8 cellular contexts compared by ENCODE assay signal in the genomic region with DNA sequence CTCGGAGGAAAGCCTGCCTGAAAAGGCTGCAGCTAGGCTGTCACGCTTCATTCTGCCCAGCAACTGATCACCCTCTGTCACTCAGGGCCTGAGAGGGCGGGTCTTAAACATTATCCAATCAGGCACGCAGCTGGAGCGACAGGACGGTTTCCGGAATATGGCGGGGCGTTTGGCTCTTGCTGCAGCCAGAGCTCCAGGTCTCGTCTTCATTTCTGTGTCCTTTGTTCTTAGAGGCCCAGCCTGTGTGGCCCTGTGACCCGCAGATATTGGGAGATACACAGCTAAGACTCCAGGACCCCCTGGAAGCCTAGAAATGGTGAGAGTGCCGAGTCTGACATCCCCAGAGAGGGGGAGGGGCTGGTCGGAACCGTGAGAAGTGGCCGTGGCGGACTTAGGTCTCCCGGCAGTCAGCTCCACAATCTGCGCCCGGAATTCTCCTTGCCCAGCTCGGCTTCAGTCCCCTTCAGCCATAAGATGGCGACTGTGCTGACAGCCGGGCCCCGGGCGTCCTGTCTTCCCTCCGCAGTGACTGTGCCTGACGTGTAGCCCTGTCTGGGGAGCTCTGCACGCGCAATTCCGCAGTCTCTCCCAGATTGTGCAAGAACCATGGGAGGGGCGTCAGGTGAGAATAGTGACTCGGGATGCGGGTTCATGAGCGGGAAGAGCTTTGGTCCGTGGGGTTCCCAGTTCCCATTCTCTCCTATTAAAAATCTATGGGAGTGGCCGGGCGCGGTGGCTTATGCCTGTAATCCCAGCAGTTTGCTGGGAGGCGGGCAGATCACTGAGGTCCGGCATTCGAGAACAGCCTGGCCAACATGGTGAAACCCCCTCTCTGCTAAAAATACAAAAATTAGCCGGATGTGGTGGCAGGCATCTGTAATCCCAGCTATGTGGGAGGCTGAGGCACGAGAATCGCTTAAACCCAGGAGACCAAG. TPM values are rescaled to one million over a fixed set of nuclear protein-coding genes. Genes with fewer than 3 reads are reported as not detected.
DNase-seq lines count a peak whose midpoint lies in the region; ATAC-seq and TF ChIP-seq lines count a peak whose summit lies in the region.

Gene ZNF429 (plus strand): TSS at position 144 of the 935 bp plus-strand sequence. CDS start 170 bp downstream, at position 314.

- POLR2A ChIA-PET in PC-9 (lab: Charles Lee; ENCODE audit: unreplicated experiment) = interaction anchor here (0.7 to 0.8 kb wide), 2 partner anchors 262 to 1605 kb away, joined by 4 to 10 read pairs; partner anchors contain the start of genes ZNF100 and ZNF93

- TF ChIP-seq RAD21 in Ishikawa (IDR thresholded peaks at IDR 0.05; ENCODE audit: low read depth) = no peak

- intact Hi-C loops in PC-9 (cut with micrococcal nuclease; ENCODE audit: unreplicated experiment) = loop anchor here (5.0 kb wide), 1 partner anchor 332 kb away; the partner anchor contains the start of gene ZNF43
- intact Hi-C loops in esophagus muscularis mucosa (cut with DNase I) = loop anchor here (10.0 kb wide), 2 partner anchors 99 to 349 kb away; no protein-coding TSS in a partner anchor

- H3K4me1 ChIP-seq in PC-9 (replicated peaks; ENCODE audit: insufficient read depth) (peaks cover 6% of the 10 kb centered on the region; the same call in 1 of the 2 replicates), esophagus muscularis mucosa (peaks cover 16 to 37% (median 27%) of the 10 kb centered on the region in 4 donors), muscle layer of colon (ENCODE audit: insufficient read depth, low read length) (peaks cover 9% of the 10 kb centered on the region)

- TF ChIP-seq POLR2A in esophagus muscularis mucosa (IDR thresholded peaks at IDR 0.05; ENCODE audit: low read depth) = peak; percentile 52

- 1% methylated on average over 32 of the region's 43 CpGs for WGBS in esophagus muscularis mucosa

- BruUV-seq in PC-9 (replicated peaks; lab: Mats Ljungman, UMichigan) = TSS peak; percentile 71

- no peaks in the 10 kb centered on the region for H3K9me2 ChIP-seq in PC-9 (ENCODE audit: insufficient read depth)

- peak within 1 kb of the TSS; percentile 46 for H3K9ac ChIP-seq in muscle layer of colon (ENCODE audit: low read length)

- H3K36me3 ChIP-seq in PC-9 (ENCODE audit: low read depth) = peaks cover 6% of the 10 kb centered on the region; the same call in 1 of the 2 replicates
- peaks cover 0 to 5% (median 0%) of the 10 kb centered on the region in 4 donors for H3K36me3 ChIP-seq in esophagus muscularis mucosa
- no peaks in the 10 kb centered on the region for H3K36me3 ChIP-seq in muscle layer of colon (ENCODE audit: insufficient read depth, low read length)

- peak; percentile 99 for ATAC-seq in GM21529 (IDR thresholded peaks at IDR 0.05; ENCODE audit: unreplicated experiment)

- H3K27ac ChIP-seq in PC-9 (peak within 1 kb of the TSS; percentile 30), esophagus muscularis mucosa (replicated peaks in 1 of 4) (peak within 1 kb of the TSS; percentile 90 to 94 (median 92)), muscle layer of colon (ENCODE audit: low read depth, low read length) (peak within 1 kb of the TSS; percentile 93)

- peak within 1 kb of the TSS; percentile 76 for H3K4me3 ChIP-seq in PC-9
- peak within 1 kb of the TSS; percentile 70 to 88 (median 80) for H3K4me3 ChIP-seq in esophagus muscularis mucosa
- peak within 1 kb of the TSS; percentile 81 to 92 for H3K4me3 ChIP-seq in muscle layer of colon (ENCODE audit: low read depth in 1 of 2, low read length in 2 of 2)

- TF ChIP-seq EP300 in Ishikawa (IDR thresholded peaks at IDR 0.05; ENCODE audit: borderline replicate concordance) (no peak), esophagus muscularis mucosa (IDR thresholded peaks at IDR 0.05) (no peak)

- DNase-seq in DMS114 treated with DMSO at 0.1 percent for 48 hours (lab: John Stamatoyannopoulos, UW; ENCODE audit: unreplicated experiment) (peak; percentile 95), PC-9 (peak; percentile 81 to 86), esophagus muscularis mucosa (ENCODE audit: extremely low spot score) (peak; percentile 98)
- DNase-seq in activated T-cell treated with anti-CD3 and anti-CD28 coated beads, Interleukin-2, amount 50 U/mL, for 48 hours = peak; percentile 89
- peak; percentile 73 to 83 for DNase-seq in stimulated activated CD8-positive, alpha-beta memory T cell treated with anti-CD3 and anti-CD28 coated beads, Interleukin-7, amount 100 ng/mL, for 1 hour (ENCODE audit: low read depth in 2 of 2)

- H3K27me3 ChIP-seq in PC-9 (ENCODE audit: insufficient read depth, low read depth) (no peaks in the 10 kb centered on the region), esophagus muscularis mucosa (no peaks in the 10 kb centered on the region), muscle layer of colon (ENCODE audit: control insufficient read depth in 1 of 2, insufficient read depth in 2 of 2, low read length in 2 of 2) (no peaks in the 10 kb centered on the region)

- peak within 1 kb of the TSS; percentile 99 for H2AFZ ChIP-seq in PC-9

- CTCF ChIA-PET in PC-9 (lab: Charles Lee) = no interaction called here

- H3K9me3 ChIP-seq in PC-9 (ENCODE audit: insufficient read depth, low read depth) = peaks cover 13% of the 10 kb centered on the region
- H3K9me3 ChIP-seq in esophagus muscularis mucosa = no peaks in the 10 kb centered on the region
- no peaks in the 10 kb centered on the region for H3K9me3 ChIP-seq in muscle layer of colon (ENCODE audit: low read length)

- H3K4me2 ChIP-seq in PC-9 = peak within 1 kb of the TSS; percentile 88

- no peaks in the 10 kb centered on the region for H4K20me1 ChIP-seq in PC-9 (ENCODE audit: insufficient read depth)

- no peaks in the 10 kb centered on the region for H3F3A ChIP-seq in PC-9 (ENCODE audit: insufficient read depth, low read depth)

- no peaks in the 10 kb centered on the region; the same call in 1 of the 2 replicates for H3K79me2 ChIP-seq in PC-9 (ENCODE audit: low read depth)

- TF ChIP-seq CTCF in PC-9 (conservative IDR thresholded peaks at IDR 0.05) (no peak; the same call in 1 of the 2 replicates), esophagus muscularis mucosa (IDR thresholded peaks at IDR 0.05) (peak in 1 of 3 experiments; percentile 19)

TF ChIP-seq in Ishikawa, 13 proteins besides CTCF, POLR2A, EP300 and RAD21:
- TF ChIP-seq, protein P1, sequence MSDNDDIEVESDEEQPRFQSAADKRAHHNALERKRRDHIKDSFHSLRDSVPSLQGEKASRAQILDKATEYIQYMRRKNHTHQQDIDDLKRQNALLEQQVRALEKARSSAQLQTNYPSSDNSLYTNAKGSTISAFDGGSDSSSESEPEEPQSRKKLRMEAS (IDR thresholded peaks at IDR 0.05) = 0 out of 2 replicates have a peak, but pooled peaks have one; percentile 16
- TF ChIP-seq CEBPB (IDR thresholded peaks at IDR 0.05) (peak; percentile 91), ZBTB7A (IDR thresholded peaks at IDR 0.05; ENCODE audit: low read depth) (no peak), REST (IDR thresholded peaks at IDR 0.05; ENCODE audit: low read depth) (no peak), TAF1 (IDR thresholded peaks at IDR 0.05; ENCODE audit: low read depth) (peak; percentile 77), YY1 (IDR thresholded peaks at IDR 0.05; ENCODE audit: low read depth) (peak; percentile 86), TCF12 (IDR thresholded peaks at IDR 0.05; ENCODE audit: low read depth) (no peak), NFIC (IDR thresholded peaks at IDR 0.05) (no peak)
TF ChIP-seq in Ishikawa: peak in this region for 4.

RNA-seq across cellular contexts. Expression of gene ZNF429, which starts in this region (rescaled TPM):
- total RNA-seq in PC-9 (2021) (8.5 and 10.0 TPM in 2 replicates), esophagus muscularis mucosa (10 to 100 TPM in 2 of 4 donors, 1 to 10 TPM in 2; 7.8 to 15.0 (median 11.4) TPM)

Comparison
In these comparisons a context has a peak if more than half of its experiments do, and no peak if none do; other contexts are left out.
1. Peak in every context shown above with its lines: DNase-seq, ATAC-seq, H3K4me3 ChIP-seq and H3K27ac ChIP-seq.
2. H3K27ac ChIP-seq: peak in every context shown above with its lines; median percentile 93 in muscle layer of colon; 92 in esophagus muscularis mucosa; 30 in PC-9.